17 cellular contexts compared by ENCODE assay signal in genomic region chr13:27401210-27401609, GRCh38. TPM values are rescaled to one million over a fixed set of nuclear protein-coding genes. Genes with fewer than 3 reads are reported as not detected.
A peak's percentile ranks its signal among the peaks of the same experiment; 100 is the strongest.
DNase-seq lines count a peak whose midpoint lies in the region; ATAC-seq lines count a peak whose summit lies in the region.
"Had no signal": no experiment of that assay in that cellular context is flagged by ENCODE, and none has a peak within 500 bp of the region (broad histone marks: within the 10 kb centered on the region; RNA-seq: fewer than 3 reads in every experiment).

No MANE protein-coding gene starts in this region.

- H3K27ac Mint-ChIP-seq in T-helper 17 cell: no peak overlapping the region
- H3K27ac Mint-ChIP-seq: neural progenitor cell, type B pancreatic cell had no signal

- DNase-seq in AG20443 (ENCODE audit: low spot score): peak; percentile 20
- DNase-seq in M059J (ENCODE audit: low read depth): peak; percentile 43
- no peak for DNase-seq in T-helper 17 cell
- DNase-seq in left colon: peak; percentile 62 to 64
- DNase-seq in dermis blood vessel endothelial cell: no peak
- DNase-seq in effector CD4-positive, alpha-beta T cell: no peak
- DNase-seq in NCI-H1105 treated with DMSO at 0.1 percent for 48 hours (lab: John Stamatoyannopoulos, UW): no peak
- DNase-seq: activated CD4-positive, alpha-beta T cell treated with anti-CD3 and anti-CD28 coated beads for 1 hour; DMS 273 treated with DMSO at 0.1 percent for 48 hours; NCI-H446 treated with DMSO at 0.1 percent for 48 hours; SJCRH30; stimulated activated CD4-positive, alpha-beta T cell treated with anti-CD3 and anti-CD28 coated beads, Interleukin-12 subunit alpha, Interleukin-12 subunit beta, amount 100 ng/mL, for 4 hours had no signal

- H3K36me3 Mint-ChIP-seq in T-helper 17 cell (ENCODE audit: low read depth): no peaks in the 10 kb centered on the region
- H3K36me3 Mint-ChIP-seq: neural progenitor cell, type B pancreatic cell had no signal

- peak; percentile 36 for ATAC-seq in T-helper 17 cell
- ATAC-seq in left colon: peak; percentile 17
- ATAC-seq in HG02678 (IDR thresholded peaks at IDR 0.05; ENCODE audit: unreplicated experiment): no peak
- ATAC-seq: A549 had no signal

- H3K9me3 ChIP-seq in T-helper 17 cell (ENCODE audit: control insufficient read depth, low read length, poor library complexity, severe bottlenecking): no peaks in the 10 kb centered on the region
- H3K9me3 ChIP-seq: A549, ascending aorta, SJCRH30 had no signal

- no peaks in the 10 kb centered on the region for H3K4me1 Mint-ChIP-seq in T-helper 17 cell

- no peak overlapping the region for H3K4me3 Mint-ChIP-seq in T-helper 17 cell
- H3K4me3 Mint-ChIP-seq: neural progenitor cell, type B pancreatic cell had no signal

- intact Hi-C loops in left colon (cut with DNase I, micrococcal nuclease): no loop called here

- H3K27me3 Mint-ChIP-seq in T-helper 17 cell: peaks cover 12% of the 10 kb centered on the region

RNA-seq across cellular contexts. Expression of gene GTF3A, which starts 23.2 kb away (rescaled TPM):
- total RNA-seq in M059J (2014; rRNA removed; shearing (Covaris generic)): 148 and 153 TPM in 2 replicates
- 100 to 1,000 TPM; 164 to 171 TPM for total RNA-seq in T-helper 17 cell
- 10 to 100 TPM; 35.5 to 36.4 TPM for total RNA-seq in left colon
- total RNA-seq in dermis blood vessel endothelial cell: 110 and 146 TPM in 2 replicates

RNA-seq across cellular contexts. Expression of gene MTIF3, which starts 49.2 kb away (rescaled TPM):
- 61.7 and 76.7 TPM in 2 replicates for total RNA-seq in M059J (2014; rRNA removed; shearing (Covaris generic))
- total RNA-seq in T-helper 17 cell (10 to 100 TPM; 33.2 to 38.3 TPM), left colon (10 to 100 TPM; 58.9 to 62.7 TPM), dermis blood vessel endothelial cell (55.0 and 70.1 TPM in 2 replicates)

Comparison
In these comparisons a context has a peak if more than half of its experiments do, and no peak if none do; other contexts are left out.
1. DNase-seq: peak in AG20443 (single experiment), M059J (single experiment) and left colon (2 of 2); none in T-helper 17 cell (0 of 3), dermis blood vessel endothelial cell (single experiment), effector CD4-positive, alpha-beta T cell (single experiment) and NCI-H1105 treated with DMSO at 0.1 percent for 48 hours (single experiment).